ENCODE assay signal across 8 cellular contexts in genomic region chr17:63698381-63698885, GRCh38. TPM values are rescaled to one million over a fixed set of nuclear protein-coding genes. Genes with fewer than 3 reads are reported as not detected.
DNase-seq lines count a peak whose midpoint lies in the region; ATAC-seq and TF ChIP-seq lines count a peak whose summit lies in the region.

No MANE protein-coding gene starts in this region.

- peak overlapping the region; percentile 84 for H3K9ac ChIP-seq in NT2/D1 (ENCODE audit: insufficient read length, low read depth)
- peak overlapping the region; percentile 26 to 58 for H3K9ac ChIP-seq in colonic mucosa (ENCODE audit: low read depth in 2 of 2, low read length in 2 of 2)

- no peaks in the 10 kb centered on the region for H3K9me3 ChIP-seq in CD4-positive, alpha-beta T cell (ENCODE audit: control insufficient read depth, low read length)
- no peaks in the 10 kb centered on the region for H3K9me3 ChIP-seq in NT2/D1 (ENCODE audit: insufficient read depth, low read length)
- no peaks in the 10 kb centered on the region for H3K9me3 ChIP-seq in colonic mucosa

- ATAC-seq in CD4-positive, alpha-beta T cell (ENCODE audit: poor library complexity), result no peak
- no peak for ATAC-seq in HG03432 (IDR thresholded peaks at IDR 0.05; ENCODE audit: unreplicated experiment)

- peak overlapping the region; percentile 91 for H3K27ac ChIP-seq in CD4-positive, alpha-beta T cell (ENCODE audit: low read depth, low read length)
- H3K27ac ChIP-seq in colonic mucosa, result peak overlapping the region; percentile 60

- peak overlapping the region; percentile 100 for H3K27ac Mint-ChIP-seq in CD4-positive, alpha-beta T cell
- no peak overlapping the region for H3K27ac Mint-ChIP-seq in nephron progenitor cell

- peaks cover 38% of the 10 kb centered on the region for H3K4me1 ChIP-seq in NT2/D1 (ENCODE audit: insufficient read depth, insufficient read length)
- H3K4me1 ChIP-seq in colonic mucosa, result no peaks in the 10 kb centered on the region

- no peaks in the 10 kb centered on the region for H3K27me3 ChIP-seq in CD4-positive, alpha-beta T cell (ENCODE audit: control insufficient read depth, insufficient read depth, low read length)
- H3K27me3 ChIP-seq in NT2/D1 (ENCODE audit: insufficient read depth, insufficient read length) (no peaks in the 10 kb centered on the region), colonic mucosa (peaks cover 7% of the 10 kb centered on the region)

- H3K36me3 Mint-ChIP-seq in CD4-positive, alpha-beta T cell (ENCODE audit: low read depth), result peaks cover 83% of the 10 kb centered on the region
- H3K36me3 Mint-ChIP-seq in nephron progenitor cell (ENCODE audit: low read depth), result peaks cover 7% of the 10 kb centered on the region

- DNase-seq in CD4-positive, alpha-beta T cell, result peak in 4 of 10 experiments; percentile 31 to 53 (median 37)
- DNase-seq in NT2/D1 (ENCODE audit: low read depth, low spot score) (no peak), colonic mucosa (no peak), nephron progenitor cell (no peak), SW480 (ENCODE audit: low spot score) (no peak), NCI-H187 treated with DMSO at 0.1 percent for 48 hours (lab: John Stamatoyannopoulos, UW) (no peak)
- no peak for DNase-seq in central memory CD4-positive, alpha-beta T cell

- TF ChIP-seq CTCF in CD4-positive, alpha-beta T cell (IDR thresholded peaks at IDR 0.05), result no peak
- TF ChIP-seq CTCF in colonic mucosa (IDR thresholded peaks at IDR 0.05) (no peak), nephron progenitor cell (IDR thresholded peaks at IDR 0.05) (no peak)

- H3K4me3 ChIP-seq in NT2/D1 (ENCODE audit: insufficient read length, low read depth) (peak overlapping the region; percentile 64), colonic mucosa (peak overlapping the region; percentile 46)

- peak overlapping the region; percentile 100 for H3K4me3 Mint-ChIP-seq in CD4-positive, alpha-beta T cell
- peak overlapping the region; percentile 81 for H3K4me3 Mint-ChIP-seq in nephron progenitor cell

- intact Hi-C loops in CD4-positive, alpha-beta T cell (cut with DNase I, micrococcal nuclease), result loop anchor here (1.0 to 5.0 kb wide), 7 partner anchors 12 to 136 kb away; partner anchors contain the start of genes FTSJ3 (in 2 of the 2), PSMC5 (in 2 of the 2), MAP3K3 (in 1 of the 2) and STRADA (in 1 of the 2)
- intact Hi-C loops in colonic mucosa (cut with DNase I), result no loop called here

- H3K27me3 Mint-ChIP-seq in CD4-positive, alpha-beta T cell, result peaks cover 5% of the 10 kb centered on the region
- peaks cover 4% of the 10 kb centered on the region for H3K27me3 Mint-ChIP-seq in nephron progenitor cell (ENCODE audit: low read depth, poor library complexity)

- peaks cover 61% of the 10 kb centered on the region for H3K36me3 ChIP-seq in NT2/D1 (ENCODE audit: insufficient read depth, insufficient read length, low read length)
- no peaks in the 10 kb centered on the region for H3K36me3 ChIP-seq in colonic mucosa

- CTCF ChIA-PET in CD4-positive, alpha-beta T cell (lab: Charles Lee), result interaction anchor here (0.6 to 10.9 kb wide), 13 partner anchors 9 to 142 kb away, joined by 3 to 169 read pairs (median 4); partner anchors contain the start of genes CCDC47 and DDX42

- POLR2A ChIA-PET in CD4-positive, alpha-beta T cell (lab: Charles Lee), result interaction anchor here (0.7 to 13.2 kb wide), 27 partner anchors 11 to 808 kb away, joined by 3 to 844 read pairs (median 5); partner anchors contain the start of genes CCDC47, CEP95, DDX42 and DDX5

- H3K4me1 Mint-ChIP-seq in CD4-positive, alpha-beta T cell (ENCODE audit: low read depth), result peaks cover 74% of the 10 kb centered on the region
- peaks cover 59% of the 10 kb centered on the region for H3K4me1 Mint-ChIP-seq in nephron progenitor cell

- no peaks in the 10 kb centered on the region for H3K9me3 Mint-ChIP-seq in CD4-positive, alpha-beta T cell
- H3K9me3 Mint-ChIP-seq in nephron progenitor cell, result no peaks in the 10 kb centered on the region

RNA-seq across cellular contexts. Expression of gene LIMD2, which starts 1.5 kb away (rescaled TPM):
- total RNA-seq in CD4-positive, alpha-beta T cell, result 100 to 1,000 TPM; 711 to 727 TPM
- total RNA-seq in colonic mucosa, result 1 to 10 TPM; 3.6 to 5.6 TPM

RNA-seq across cellular contexts. Expression of gene STRADA, which starts 43.2 kb away (rescaled TPM):
- 10 to 100 TPM; 50.9 to 51.0 TPM for total RNA-seq in CD4-positive, alpha-beta T cell
- total RNA-seq in colonic mucosa, result 10 to 100 TPM; 15.6 to 19.9 TPM

Comparison
In these comparisons a context has a peak if more than half of its experiments do, and no peak if none do; other contexts are left out.
1. RNA of gene LIMD2, which starts 1.5 kb away (total RNA-seq): 711 to 727 TPM in CD4-positive, alpha-beta T cell; 3.6 to 5.6 TPM in colonic mucosa; every median in the first group is over 100 times any median in the second.